1 cellular context compared by ENCODE assay signal in genomic region chr17:76277300-76278267, GRCh38.
TF ChIP-seq lines count a peak whose summit lies in the region.

No MANE protein-coding gene starts in this region.

TF ChIP-seq in HepG2, 621 proteins besides CTCF, POLR2A, EP300 and RAD21 (continues in another document):
- TF ChIP-seq CENPT (CRISPR knock-in tag; IDR thresholded peaks at IDR 0.05; ENCODE audit: low read depth) (0 out of 2 replicates have a peak, but pooled peaks have one; percentile 35), NONO (IDR thresholded peaks at IDR 0.05) (0 out of 2 replicates have a peak, but pooled peaks have one; percentile 86), NONO (CRISPR knock-in tag; conservative IDR thresholded peaks at IDR 0.05) (no peak), ZNF382 (CRISPR knock-in tag; IDR thresholded peaks at IDR 0.05; ENCODE audit: borderline replicate concordance) (no peak), ATRX (CRISPR knock-in tag; IDR thresholded peaks at IDR 0.05; ENCODE audit: borderline replicate concordance) (no peak), GFI1 (CRISPR knock-in tag; IDR thresholded peaks at IDR 0.05; ENCODE audit: borderline replicate concordance) (no peak), SIN3B (IDR thresholded peaks at IDR 0.05; ENCODE audit: low read length) (no peak), ZNF484 (CRISPR knock-in tag; IDR thresholded peaks at IDR 0.05; ENCODE audit: borderline replicate concordance, low read depth) (no peak), CREB1 (IDR thresholded peaks at IDR 0.05) (0 out of 2 replicates have a peak, but pooled peaks have one; percentile 3), CREB1 (CRISPR knock-in tag; IDR thresholded peaks at IDR 0.05) (no peak), PLRG1 (conservative IDR thresholded peaks at IDR 0.05) (peak; percentile 79; the same call in 1 of the 2 replicates), RFXAP (CRISPR knock-in tag; IDR thresholded peaks at IDR 0.05; ENCODE audit: borderline replicate concordance) (no peak), ATM (IDR thresholded peaks at IDR 0.05; ENCODE audit: borderline replicate concordance) (peak; percentile 80; the same call in 1 of the 2 replicates), TAF1 (CRISPR knock-in tag; IDR thresholded peaks at IDR 0.05) (no peak), ZNF768 (CRISPR knock-in tag; IDR thresholded peaks at IDR 0.05) (peak; percentile 46; the same call in 1 of the 2 replicates), IKZF1 (IDR thresholded peaks at IDR 0.05) (0 out of 2 replicates have a peak, but pooled peaks have one; percentile 61), ZNF282 (IDR thresholded peaks at IDR 0.05; ENCODE audit: partially characterized antibody) (peak; percentile 91), FOXP1 (IDR thresholded peaks at IDR 0.05) (peak; percentile 67; the same call in 1 of the 2 replicates), FOXP1 (CRISPR knock-in tag; IDR thresholded peaks at IDR 0.05) (no peak), CEBPZ (IDR thresholded peaks at IDR 0.05; ENCODE audit: low read length) (no peak), ZNF784 (CRISPR knock-in tag; IDR thresholded peaks at IDR 0.05; ENCODE audit: borderline replicate concordance) (no peak), ZKSCAN1 (IDR thresholded peaks at IDR 0.05; ENCODE audit: low read length) (no peak), DZIP1 (CRISPR knock-in tag; IDR thresholded peaks at IDR 0.05) (no peak), CAMTA2 (CRISPR knock-in tag; IDR thresholded peaks at IDR 0.05; ENCODE audit: borderline replicate concordance) (no peak), ZNF569 (CRISPR knock-in tag; IDR thresholded peaks at IDR 0.05; ENCODE audit: borderline replicate concordance) (no peak), MNT (IDR thresholded peaks at IDR 0.05) (peak; percentile 36; the same call in 1 of the 2 replicates), SIN3A (IDR thresholded peaks at IDR 0.05; ENCODE audit: borderline replicate concordance, low read depth, low read length) (no peak)
- TF ChIP-seq, protein P1, sequence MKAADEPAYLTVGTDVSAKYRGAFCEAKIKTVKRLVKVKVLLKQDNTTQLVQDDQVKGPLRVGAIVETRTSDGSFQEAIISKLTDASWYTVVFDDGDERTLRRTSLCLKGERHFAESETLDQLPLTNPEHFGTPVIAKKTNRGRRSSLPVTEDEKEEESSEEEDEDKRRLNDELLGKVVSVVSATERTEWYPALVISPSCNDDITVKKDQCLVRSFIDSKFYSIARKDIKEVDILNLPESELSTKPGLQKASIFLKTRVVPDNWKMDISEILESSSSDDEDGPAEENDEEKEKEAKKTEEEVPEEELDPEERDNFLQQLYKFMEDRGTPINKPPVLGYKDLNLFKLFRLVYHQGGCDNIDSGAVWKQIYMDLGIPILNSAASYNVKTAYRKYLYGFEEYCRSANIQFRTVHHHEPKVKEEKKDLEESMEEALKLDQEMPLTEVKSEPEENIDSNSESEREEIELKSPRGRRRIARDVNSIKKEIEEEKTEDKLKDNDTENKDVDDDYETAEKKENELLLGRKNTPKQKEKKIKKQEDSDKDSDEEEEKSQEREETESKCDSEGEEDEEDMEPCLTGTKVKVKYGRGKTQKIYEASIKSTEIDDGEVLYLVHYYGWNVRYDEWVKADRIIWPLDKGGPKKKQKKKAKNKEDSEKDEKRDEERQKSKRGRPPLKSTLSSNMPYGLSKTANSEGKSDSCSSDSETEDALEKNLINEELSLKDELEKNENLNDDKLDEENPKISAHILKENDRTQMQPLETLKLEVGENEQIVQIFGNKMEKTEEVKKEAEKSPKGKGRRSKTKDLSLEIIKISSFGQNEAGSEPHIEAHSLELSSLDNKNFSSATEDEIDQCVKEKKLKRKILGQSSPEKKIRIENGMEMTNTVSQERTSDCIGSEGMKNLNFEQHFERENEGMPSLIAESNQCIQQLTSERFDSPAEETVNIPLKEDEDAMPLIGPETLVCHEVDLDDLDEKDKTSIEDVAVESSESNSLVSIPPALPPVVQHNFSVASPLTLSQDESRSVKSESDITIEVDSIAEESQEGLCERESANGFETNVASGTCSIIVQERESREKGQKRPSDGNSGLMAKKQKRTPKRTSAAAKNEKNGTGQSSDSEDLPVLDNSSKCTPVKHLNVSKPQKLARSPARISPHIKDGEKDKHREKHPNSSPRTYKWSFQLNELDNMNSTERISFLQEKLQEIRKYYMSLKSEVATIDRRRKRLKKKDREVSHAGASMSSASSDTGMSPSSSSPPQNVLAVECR (CRISPR knock-in tag; IDR thresholded peaks at IDR 0.05; ENCODE audit: borderline replicate concordance): no peak
- TF ChIP-seq, protein P2, sequence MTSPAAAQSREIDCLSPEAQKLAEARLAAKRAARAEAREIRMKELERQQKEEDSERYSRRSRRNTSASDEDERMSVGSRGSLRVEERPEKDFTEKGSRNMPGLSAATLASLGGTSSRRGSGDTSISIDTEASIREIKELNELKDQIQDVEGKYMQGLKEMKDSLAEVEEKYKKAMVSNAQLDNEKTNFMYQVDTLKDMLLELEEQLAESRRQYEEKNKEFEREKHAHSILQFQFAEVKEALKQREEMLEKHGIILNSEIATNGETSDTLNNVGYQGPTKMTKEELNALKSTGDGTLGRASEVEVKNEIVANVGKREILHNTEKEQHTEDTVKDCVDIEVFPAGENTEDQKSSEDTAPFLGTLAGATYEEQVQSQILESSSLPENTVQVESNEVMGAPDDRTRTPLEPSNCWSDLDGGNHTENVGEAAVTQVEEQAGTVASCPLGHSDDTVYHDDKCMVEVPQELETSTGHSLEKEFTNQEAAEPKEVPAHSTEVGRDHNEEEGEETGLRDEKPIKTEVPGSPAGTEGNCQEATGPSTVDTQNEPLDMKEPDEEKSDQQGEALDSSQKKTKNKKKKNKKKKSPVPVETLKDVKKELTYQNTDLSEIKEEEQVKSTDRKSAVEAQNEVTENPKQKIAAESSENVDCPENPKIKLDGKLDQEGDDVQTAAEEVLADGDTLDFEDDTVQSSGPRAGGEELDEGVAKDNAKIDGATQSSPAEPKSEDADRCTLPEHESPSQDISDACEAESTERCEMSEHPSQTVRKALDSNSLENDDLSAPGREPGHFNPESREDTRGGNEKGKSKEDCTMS (CRISPR knock-in tag; conservative IDR thresholded peaks at IDR 0.05): no peak
- TF ChIP-seq, protein P3, sequence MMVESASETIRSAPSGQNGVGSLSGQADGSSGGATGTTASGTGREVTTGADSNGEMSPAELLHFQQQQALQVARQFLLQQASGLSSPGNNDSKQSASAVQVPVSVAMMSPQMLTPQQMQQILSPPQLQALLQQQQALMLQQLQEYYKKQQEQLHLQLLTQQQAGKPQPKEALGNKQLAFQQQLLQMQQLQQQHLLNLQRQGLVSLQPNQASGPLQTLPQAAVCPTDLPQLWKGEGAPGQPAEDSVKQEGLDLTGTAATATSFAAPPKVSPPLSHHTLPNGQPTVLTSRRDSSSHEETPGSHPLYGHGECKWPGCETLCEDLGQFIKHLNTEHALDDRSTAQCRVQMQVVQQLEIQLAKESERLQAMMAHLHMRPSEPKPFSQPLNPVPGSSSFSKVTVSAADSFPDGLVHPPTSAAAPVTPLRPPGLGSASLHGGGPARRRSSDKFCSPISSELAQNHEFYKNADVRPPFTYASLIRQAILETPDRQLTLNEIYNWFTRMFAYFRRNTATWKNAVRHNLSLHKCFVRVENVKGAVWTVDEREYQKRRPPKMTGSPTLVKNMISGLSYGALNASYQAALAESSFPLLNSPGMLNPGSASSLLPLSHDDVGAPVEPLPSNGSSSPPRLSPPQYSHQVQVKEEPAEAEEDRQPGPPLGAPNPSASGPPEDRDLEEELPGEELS (CRISPR knock-in tag; IDR thresholded peaks at IDR 0.05): no peak
